Comparison of ENCODE assay signal across 15 cellular contexts in the genomic region with DNA sequence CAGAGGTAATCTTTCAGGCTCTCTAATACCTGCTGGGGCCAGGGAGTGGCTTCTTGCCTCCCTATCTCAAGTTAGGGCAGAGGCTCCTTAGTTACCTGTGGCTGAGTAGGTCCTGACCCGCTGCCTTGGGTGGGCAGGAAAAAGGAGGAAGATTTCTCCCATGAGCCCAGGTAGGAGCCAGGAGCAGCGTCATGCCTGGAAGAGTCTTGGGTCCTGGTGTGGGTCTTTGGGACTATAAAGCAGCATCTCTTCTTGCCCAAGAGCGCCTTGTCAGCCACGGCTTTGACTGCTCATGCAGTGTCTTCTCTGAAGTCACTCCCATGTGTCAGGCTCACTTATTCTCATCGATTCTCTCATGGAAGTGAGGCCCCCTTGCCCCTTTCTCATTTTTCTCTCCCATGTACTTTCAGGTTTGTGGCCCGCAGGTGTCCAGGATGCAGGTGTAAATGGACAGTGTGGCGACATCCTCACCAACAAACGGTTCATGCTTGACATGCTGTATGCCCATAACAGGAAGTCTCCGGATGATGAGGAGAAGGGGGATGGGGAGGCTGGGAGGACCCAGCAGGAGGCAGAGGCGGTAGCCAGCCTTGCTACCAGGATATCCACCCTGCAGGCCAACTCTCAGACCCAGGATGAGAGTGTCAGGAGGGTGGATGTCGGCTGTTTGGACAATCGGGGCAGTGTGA.
DNase-seq lines count a peak whose midpoint lies in the region; ATAC-seq and TF ChIP-seq lines count a peak whose summit lies in the region.
"Had no signal": no experiment of that assay in that cellular context is flagged by ENCODE, and none has a peak within 500 bp of the region (broad histone marks: within the 10 kb centered on the region; RNA-seq: fewer than 3 reads in every experiment).

No MANE protein-coding gene starts in this region.

- no peak overlapping the region for H3K27ac Mint-ChIP-seq in stimulated activated naive CD8-positive, alpha-beta T cell treated with anti-CD3 and anti-CD28 coated beads, Interleukin-15, amount 100 ng/mL, for 72 hours
- no peak overlapping the region for H3K27ac Mint-ChIP-seq in osteocyte (ENCODE audit: unreplicated experiment)
- H3K27ac Mint-ChIP-seq: B cell; CD8-positive, alpha-beta T cell had no signal

- POLR2A ChIA-PET in OCI-LY7 (lab: Charles Lee) = no interaction called here

- no peaks in the 10 kb centered on the region for H3K4me1 Mint-ChIP-seq in stimulated activated naive CD8-positive, alpha-beta T cell treated with anti-CD3 and anti-CD28 coated beads, Interleukin-15, amount 100 ng/mL, for 72 hours
- no peaks in the 10 kb centered on the region for H3K4me1 Mint-ChIP-seq in osteocyte (ENCODE audit: unreplicated experiment)
- H3K4me1 Mint-ChIP-seq: B cell had no signal

- no TSS peak for BruUV-seq in OCI-LY7 (replicated peaks; lab: Mats Ljungman, UMichigan)

- H3K36me3 Mint-ChIP-seq in osteocyte (ENCODE audit: unreplicated experiment) = no peaks in the 10 kb centered on the region
- H3K36me3 Mint-ChIP-seq: CD8-positive, alpha-beta T cell had no signal

- no peaks in the 10 kb centered on the region for H3K9me3 Mint-ChIP-seq in stimulated activated naive CD8-positive, alpha-beta T cell treated with anti-CD3 and anti-CD28 coated beads, Interleukin-15, amount 100 ng/mL, for 72 hours
- H3K9me3 Mint-ChIP-seq in osteocyte (ENCODE audit: unreplicated experiment) = no peaks in the 10 kb centered on the region
- H3K9me3 Mint-ChIP-seq: CD8-positive, alpha-beta T cell had no signal

- no peak overlapping the region for H3K4me3 ChIP-seq in OCI-LY7 (ENCODE audit: low read depth, low read length, poor library complexity, severe bottlenecking)
- H3K4me3 ChIP-seq: BLaER1 treated with 17β-estradiol and CSF1 and Interleukin-3, amounts not matched to agents 10 nM and 100 nM; GM12878; GM23248; HAP-1 had no signal

- H3K27me3 Mint-ChIP-seq in stimulated activated naive CD8-positive, alpha-beta T cell treated with anti-CD3 and anti-CD28 coated beads, Interleukin-15, amount 100 ng/mL, for 72 hours = peaks cover 5% of the 10 kb centered on the region
- peaks cover 5% of the 10 kb centered on the region for H3K27me3 Mint-ChIP-seq in osteocyte (ENCODE audit: unreplicated experiment)

- H4K20me1 ChIP-seq in OCI-LY7 (ENCODE audit: insufficient read depth, low read length) = no peaks in the 10 kb centered on the region
- H4K20me1 ChIP-seq: BLaER1 treated with 17β-estradiol and CSF1 and Interleukin-3, amounts not matched to agents 10 nM and 100 nM had no signal

- no peaks in the 10 kb centered on the region for H3K9me2 ChIP-seq in OCI-LY7 (ENCODE audit: insufficient read depth, low read length)

- ATAC-seq in stimulated activated naive CD8-positive, alpha-beta T cell treated with anti-CD3 and anti-CD28 coated beads, Interleukin-15, amount 100 ng/mL, for 72 hours = peak; percentile 8
- ATAC-seq in stimulated activated naive CD8-positive, alpha-beta T cell treated with anti-CD3 and anti-CD28 coated beads, Interleukin-15, Interleukin-2, amounts not matched to agents 100 U/mL and 50 U/mL, for 24 hours = no peak
- ATAC-seq: CD8-positive, alpha-beta T cell had no signal

- no peak overlapping the region for H3K4me3 Mint-ChIP-seq in stimulated activated naive CD8-positive, alpha-beta T cell treated with anti-CD3 and anti-CD28 coated beads, Interleukin-15, amount 100 ng/mL, for 72 hours
- no peak overlapping the region for H3K4me3 Mint-ChIP-seq in osteocyte (ENCODE audit: unreplicated experiment)
- H3K4me3 Mint-ChIP-seq: B cell; CD8-positive, alpha-beta T cell had no signal

- CTCF ChIA-PET in OCI-LY7 (lab: Charles Lee; ENCODE audit: unreplicated experiment) = interaction anchor here (0.8 kb wide), 1 partner anchor 17 kb away, joined by 3 read pairs; no protein-coding TSS in a partner anchor

- intact Hi-C loops in OCI-LY7 (cut with micrococcal nuclease; ENCODE audit: unreplicated experiment) = loop anchor here (2.0 kb wide), 1 partner anchor 25 kb away; no protein-coding TSS in a partner anchor

- H3K79me2 ChIP-seq in OCI-LY7 (ENCODE audit: insufficient read depth, low read depth, low read length) = no peaks in the 10 kb centered on the region

- TF ChIP-seq CTCF in OCI-LY7 (conservative IDR thresholded peaks at IDR 0.05; ENCODE audit: low read length) = no peak
- no peak for TF ChIP-seq CTCF in osteocyte (IDR thresholded peaks at IDR 0.05)

- DNase-seq in stimulated activated naive CD8-positive, alpha-beta T cell treated with anti-CD3 and anti-CD28 coated beads, Interleukin-15, amount 100 ng/mL, for 72 hours = no peak
- no peak for DNase-seq in stimulated activated naive CD8-positive, alpha-beta T cell treated with anti-CD3 and anti-CD28 coated beads, Interleukin-15, Interleukin-2, amounts not matched to agents 100 U/mL and 50 U/mL, for 24 hours
- DNase-seq in OCI-LY7 (ENCODE audit: low spot score) (peak; percentile 13), osteocyte (ENCODE audit: extremely low spot score, unreplicated experiment) (peak; percentile 62), cerebellar nuclear complex (lab: John Stamatoyannopoulos, UW) (no peak), NCI-H82 (lab: John Stamatoyannopoulos, UW) (no peak)
- DNase-seq: Calu3; CD8-positive, alpha-beta T cell; DMS79 treated with DMSO at 0.1 percent for 48 hours; EL; GM23248 had no signal

- no peak overlapping the region for H3K27ac ChIP-seq in OCI-LY7 (ENCODE audit: low read depth, low read length, poor library complexity, severe bottlenecking)
- H3K27ac ChIP-seq: BLaER1 treated with 17β-estradiol and CSF1 and Interleukin-3, amounts not matched to agents 10 nM and 100 nM; GM23248 had no signal

- H3K9me3 ChIP-seq in OCI-LY7 (ENCODE audit: low read length) = no peaks in the 10 kb centered on the region
- H3K9me3 ChIP-seq: BLaER1 treated with 17β-estradiol and CSF1 and Interleukin-3, amounts not matched to agents 10 nM and 100 nM; HAP-1 had no signal

- H2AFZ ChIP-seq in OCI-LY7 (ENCODE audit: low read length) = no peak overlapping the region
- H2AFZ ChIP-seq: GM23248 had no signal

- H3K36me3 ChIP-seq in OCI-LY7 (ENCODE audit: insufficient read depth, low read length) = no peaks in the 10 kb centered on the region
- H3K36me3 ChIP-seq: BLaER1 treated with 17β-estradiol and CSF1 and Interleukin-3, amounts not matched to agents 10 nM and 100 nM; HAP-1 had no signal

- peak overlapping the region; percentile 34; the same call in 1 of the 2 replicates for H3K4me2 ChIP-seq in OCI-LY7 (ENCODE audit: low read length)

- peaks cover 13% of the 10 kb centered on the region for H3K4me1 ChIP-seq in OCI-LY7 (ENCODE audit: insufficient read depth, low read length, poor library complexity, severe bottlenecking)
- H3K4me1 ChIP-seq: HAP-1 had no signal

Comparison
In these comparisons a context has a peak if more than half of its experiments do, and no peak if none do; other contexts are left out.
1. DNase-seq: peak in OCI-LY7 (single experiment) and osteocyte (single experiment); none in stimulated activated naive CD8-positive, alpha-beta T cell treated with anti-CD3 and anti-CD28 coated beads, Interleukin-15, amount 100 ng/mL, for 72 hours (0 of 2), stimulated activated naive CD8-positive, alpha-beta T cell treated with anti-CD3 and anti-CD28 coated beads, Interleukin-15, Interleukin-2, amounts not matched to agents 100 U/mL and 50 U/mL, for 24 hours (single experiment), cerebellar nuclear complex (0 of 2) and NCI-H82 (single experiment).